Comparison of ENCODE assay signal across 1 cellular context in genomic region chrX:154724999-154725756, GRCh38.
TF ChIP-seq lines count a peak whose summit lies in the region.

No MANE protein-coding gene starts in this region.

TF ChIP-seq in IMR-90, 13 proteins besides CTCF, POLR2A, EP300 and RAD21 (continued from another document):
- no peak for TF ChIP-seq USF2 (IDR thresholded peaks at IDR 0.05; ENCODE audit: low read depth, low read length)
